Comparison of ENCODE assay signal across 18 cellular contexts in the genomic region with DNA sequence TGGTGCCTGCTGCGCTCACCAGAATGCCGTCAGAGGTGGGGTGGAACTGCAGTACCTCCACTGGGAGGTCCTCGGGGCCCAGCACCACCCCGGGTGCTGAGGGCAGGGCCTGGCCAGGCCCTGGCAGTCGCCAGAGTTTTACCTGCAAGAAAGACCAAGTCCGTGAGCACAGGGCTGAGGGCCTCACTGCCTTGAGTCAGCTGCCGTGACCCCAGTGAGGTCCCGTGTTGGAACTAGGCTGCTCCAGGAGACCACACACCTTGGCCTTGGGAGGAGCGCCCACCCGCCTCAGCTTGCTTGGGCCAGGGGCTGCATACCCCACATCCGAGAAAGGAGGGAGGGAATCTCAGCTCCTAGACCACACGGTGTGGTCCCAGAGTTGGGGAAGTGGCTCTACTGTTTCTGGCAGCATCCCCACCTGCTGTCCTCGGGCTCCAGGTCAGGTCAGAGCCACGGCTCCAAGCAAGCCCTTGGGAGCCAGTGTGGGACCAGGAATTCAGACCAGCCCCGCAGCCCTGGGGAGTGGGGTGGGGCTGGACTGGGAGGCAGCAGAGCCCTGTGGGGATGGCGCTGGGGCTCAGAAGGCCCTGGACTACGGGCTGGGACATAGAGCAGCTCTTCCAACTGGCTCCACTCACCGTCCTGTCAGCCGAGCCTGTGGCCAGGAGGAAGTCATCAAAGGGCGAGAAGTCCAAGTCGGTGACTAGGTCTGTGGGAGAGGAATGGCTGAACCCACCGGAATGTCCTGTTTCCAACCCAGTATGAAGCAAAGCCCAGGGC. TPM values are rescaled to one million over a fixed set of nuclear protein-coding genes. Genes with fewer than 3 reads are reported as not detected.
DNase-seq lines count a peak whose midpoint lies in the region; TF ChIP-seq lines count a peak whose summit lies in the region.
"Had no signal": no experiment of that assay in that cellular context is flagged by ENCODE, and none has a peak within 500 bp of the region (broad histone marks: within the 10 kb centered on the region; RNA-seq: fewer than 3 reads in every experiment).

No MANE protein-coding gene starts in this region.

- H3K9ac ChIP-seq in colonic mucosa (ENCODE audit: low read depth in 2 of 2, low read length in 2 of 2): no peak overlapping the region
- H3K9ac ChIP-seq: SK-N-SH had no signal

- H3K9me3 Mint-ChIP-seq in chondrocyte (ENCODE audit: low read depth): no peaks in the 10 kb centered on the region
- no peaks in the 10 kb centered on the region for H3K9me3 Mint-ChIP-seq in Caco-2 (ENCODE audit: unreplicated experiment)
- H3K9me3 Mint-ChIP-seq: activated naive CD8-positive, alpha-beta T cell treated with anti-CD3 and anti-CD28 coated beads, Interleukin-2, amount 50 U/mL, for 24 hours; neural crest cell; stimulated activated effector memory CD8-positive, alpha-beta T cell treated with anti-CD3 and anti-CD28 coated beads, Interleukin-12 subunit alpha, Interleukin-12 subunit beta, amount 100 ng/mL, for 72 hours had no signal

- H3K27me3 Mint-ChIP-seq in chondrocyte (ENCODE audit: low read depth): no peaks in the 10 kb centered on the region
- H3K27me3 Mint-ChIP-seq in Caco-2 (ENCODE audit: insufficient read depth, unreplicated experiment): no peaks in the 10 kb centered on the region
- H3K27me3 Mint-ChIP-seq: activated naive CD8-positive, alpha-beta T cell treated with anti-CD3 and anti-CD28 coated beads, Interleukin-2, amount 50 U/mL, for 24 hours had no signal

- H3K27ac Mint-ChIP-seq in chondrocyte (ENCODE audit: unreplicated experiment): no peak overlapping the region
- H3K27ac Mint-ChIP-seq in Caco-2 (ENCODE audit: unreplicated experiment): no peak overlapping the region
- H3K27ac Mint-ChIP-seq: activated naive CD8-positive, alpha-beta T cell treated with anti-CD3 and anti-CD28 coated beads, Interleukin-2, amount 50 U/mL, for 24 hours had no signal

- H3K9me3 ChIP-seq in AG04450 (ENCODE audit: control insufficient read depth, insufficient read depth, low read length): no peaks in the 10 kb centered on the region
- H3K9me3 ChIP-seq in Caco-2: no peaks in the 10 kb centered on the region
- H3K9me3 ChIP-seq in colonic mucosa: no peaks in the 10 kb centered on the region
- H3K9me3 ChIP-seq: SK-N-SH had no signal

- H3K4me1 Mint-ChIP-seq in chondrocyte (ENCODE audit: low read depth) (peaks cover 10% of the 10 kb centered on the region), Caco-2 (ENCODE audit: low read depth, unreplicated experiment) (no peaks in the 10 kb centered on the region)

- DNase-seq in AG04450 (ENCODE audit: low read depth, low spot score) (peak; percentile 43), H7 (peak; percentile 47), chondrocyte (ENCODE audit: low spot score) (peak; percentile 88), hepatic stellate cell (ENCODE audit: low spot score) (peak; percentile 91), Caco-2 (no peak), islet precursor cell (no peak), SK-N-DZ (ENCODE audit: low spot score) (no peak), colonic mucosa (no peak)
- DNase-seq: activated naive CD8-positive, alpha-beta T cell treated with anti-CD3 and anti-CD28 coated beads, Interleukin-2, amount 50 U/mL, for 24 hours; Calu3; hypothalamus; NCI-H1417; NCI-H526 treated with DMSO at 0.1 percent for 48 hours; SK-N-SH; T-helper 9 cell had no signal

- H3K4me1 ChIP-seq in Caco-2 (no peaks in the 10 kb centered on the region), colonic mucosa (no peaks in the 10 kb centered on the region)

- H3K27ac ChIP-seq in AG04450 (ENCODE audit: low read depth, low read length) (peak overlapping the region; percentile 39), colonic mucosa (no peak overlapping the region)

- H3K4me3 ChIP-seq in AG04450 (ENCODE audit: low read depth, low read length): no peak overlapping the region
- H3K4me3 ChIP-seq in H7 (ENCODE audit: insufficient read depth, low read depth, low read length): no peak overlapping the region
- no peak overlapping the region for H3K4me3 ChIP-seq in Caco-2 (ENCODE audit: low read depth, low read length)
- H3K4me3 ChIP-seq in colonic mucosa: no peak overlapping the region

- no peak for TF ChIP-seq CTCF in AG04450 (IDR thresholded peaks at IDR 0.05; ENCODE audit: low read depth, low read length)
- no peak for TF ChIP-seq CTCF in chondrocyte (IDR thresholded peaks at IDR 0.05)
- no peak for TF ChIP-seq CTCF in Caco-2 (IDR thresholded peaks at IDR 0.05; ENCODE audit: insufficient read depth in 1 of 2, low read depth in 1 of 2, low read length in 1 of 2, severe bottlenecking in 1 of 2, unreplicated experiment in 1 of 2)
- TF ChIP-seq CTCF in colonic mucosa (IDR thresholded peaks at IDR 0.05): no peak

- H3K27me3 ChIP-seq in AG04450 (ENCODE audit: control insufficient read depth, insufficient read depth, low read length) (no peaks in the 10 kb centered on the region), H7 (ENCODE audit: control insufficient read depth, insufficient read depth, low read length) (no peaks in the 10 kb centered on the region), Caco-2 (replicated peaks; ENCODE audit: control insufficient read depth, insufficient read depth, low read length) (no peaks in the 10 kb centered on the region), colonic mucosa (no peaks in the 10 kb centered on the region)

- intact Hi-C loops in Caco-2 (cut with micrococcal nuclease; ENCODE audit: unreplicated experiment): no loop called here
- intact Hi-C loops in colonic mucosa (cut with DNase I): no loop called here

- POLR2A ChIA-PET in AG04450 (lab: Yijun Ruan, JAX): interaction anchor here (0.6 kb wide), 1 partner anchor 28 kb away, joined by 4 read pairs; no protein-coding TSS in a partner anchor
- POLR2A ChIA-PET in Caco-2 (lab: Charles Lee): no interaction called here

- CTCF ChIA-PET in AG04450 (lab: Charles Lee): no interaction called here
- CTCF ChIA-PET in Caco-2 (lab: Charles Lee): no interaction called here

- H3K36me3 ChIP-seq in H7 (replicated peaks; ENCODE audit: control insufficient read depth, insufficient read depth, low read length) (peaks cover 4% of the 10 kb centered on the region), Caco-2 (ENCODE audit: control insufficient read depth, insufficient read depth, low read length) (no peaks in the 10 kb centered on the region), colonic mucosa (no peaks in the 10 kb centered on the region)

- no TSS peak for BruUV-seq in Caco-2 (replicated peaks; lab: Mats Ljungman, UMichigan)

- H3K4me3 Mint-ChIP-seq in chondrocyte (ENCODE audit: unreplicated experiment) (no peak overlapping the region), Caco-2 (ENCODE audit: unreplicated experiment) (no peak overlapping the region)
- H3K4me3 Mint-ChIP-seq: activated naive CD8-positive, alpha-beta T cell treated with anti-CD3 and anti-CD28 coated beads, Interleukin-2, amount 50 U/mL, for 24 hours; neural crest cell; stimulated activated effector memory CD8-positive, alpha-beta T cell treated with anti-CD3 and anti-CD28 coated beads, Interleukin-12 subunit alpha, Interleukin-12 subunit beta, amount 100 ng/mL, for 72 hours had no signal

- peaks cover 5% of the 10 kb centered on the region for H3K36me3 Mint-ChIP-seq in chondrocyte (ENCODE audit: low read depth)
- peaks cover 8% of the 10 kb centered on the region for H3K36me3 Mint-ChIP-seq in Caco-2 (ENCODE audit: insufficient read depth, unreplicated experiment)

RNA-seq across cellular contexts. Expression of a gene that starts 8.7 kb away (rescaled TPM):
- polyA plus RNA-seq in AG04450 (2011; rRNA removed): 7.0 TPM in 2 replicates
- 14.9 and 17.5 TPM in 2 replicates for polyA minus RNA-seq in AG04450 (2011; rRNA and poly(A)+ RNA removed)
- total RNA-seq in H7 (2014; rRNA removed; shearing (Covaris generic)): 37.9 and 45.5 TPM in 2 replicates
- 18.8 to 26.0 TPM (median 24.6 TPM) in 3 replicates for total RNA-seq in chondrocyte
- 23.1 and 33.4 TPM in 2 replicates for total RNA-seq in Caco-2 (2022)
- polyA plus RNA-seq in SK-N-DZ (2014; cell fraction: cytosol; rRNA removed): 39.0 and 46.4 TPM in 2 replicates
- 187 and 190 TPM in 2 replicates for polyA plus RNA-seq in SK-N-DZ (2014; cell fraction: nucleus; rRNA removed)
- total RNA-seq in colonic mucosa: 10 to 100 TPM; 37.2 to 55.9 TPM

RNA-seq across cellular contexts. Expression of a gene that starts 17.9 kb away (rescaled TPM):
- polyA plus RNA-seq in AG04450 (2011; rRNA removed): 32.1 and 32.8 TPM in 2 replicates
- polyA minus RNA-seq in AG04450 (2011; rRNA and poly(A)+ RNA removed): 30.9 and 31.1 TPM in 2 replicates
- total RNA-seq in H7 (2014; rRNA removed; shearing (Covaris generic)): 85.5 and 87.8 TPM in 2 replicates
- total RNA-seq in chondrocyte (27.5 to 28.0 TPM (median 27.8 TPM) in 3 replicates), Caco-2 (2022) (77.1 and 79.6 TPM in 2 replicates), colonic mucosa (10 to 100 TPM; 48.3 to 76.1 TPM)
- 83.8 and 85.3 TPM in 2 replicates for polyA plus RNA-seq in SK-N-DZ (2014; cell fraction: cytosol; rRNA removed)
- 87.2 and 90.3 TPM in 2 replicates for polyA plus RNA-seq in SK-N-DZ (2014; cell fraction: nucleus; rRNA removed)

RNA-seq across cellular contexts. Expression of a gene that starts 36.1 kb away (rescaled TPM):
- 19.1 and 27.8 TPM in 2 replicates for polyA plus RNA-seq in AG04450 (2011; rRNA removed)
- 11.2 and 13.0 TPM in 2 replicates for polyA minus RNA-seq in AG04450 (2011; rRNA and poly(A)+ RNA removed)
- total RNA-seq in H7 (2014; rRNA removed; shearing (Covaris generic)): 3.7 and 4.6 TPM in 2 replicates
- 79.7 to 82.0 TPM (median 81.8 TPM) in 3 replicates for total RNA-seq in chondrocyte
- total RNA-seq in Caco-2 (2022): 2.7 and 2.8 TPM in 2 replicates
- 7.4 and 7.9 TPM in 2 replicates for polyA plus RNA-seq in SK-N-DZ (2014; cell fraction: cytosol; rRNA removed)
- 3.4 and 4.9 TPM in 2 replicates for polyA plus RNA-seq in SK-N-DZ (2014; cell fraction: nucleus; rRNA removed)
- 1 to 10 TPM; 2.7 to 4.1 TPM for total RNA-seq in colonic mucosa
- total RNA-seq: OCI-LY7 had no signal

RNA-seq across cellular contexts. Expression of a gene that starts 56.6 kb away (rescaled TPM):
- polyA plus RNA-seq in AG04450 (2011; rRNA removed): 18.4 and 23.8 TPM in 2 replicates
- polyA minus RNA-seq in AG04450 (2011; rRNA and poly(A)+ RNA removed): 5.6 and 8.6 TPM in 2 replicates
- 92.3 and 115 TPM in 2 replicates for total RNA-seq in H7 (2014; rRNA removed; shearing (Covaris generic))
- 21.6 to 24.4 TPM (median 22.4 TPM) in 3 replicates for total RNA-seq in chondrocyte
- total RNA-seq in Caco-2 (2022): 74.1 and 76.5 TPM in 2 replicates
- polyA plus RNA-seq in SK-N-DZ (2014; cell fraction: cytosol; rRNA removed): 187 and 191 TPM in 2 replicates
- polyA plus RNA-seq in SK-N-DZ (2014; cell fraction: nucleus; rRNA removed): 181 and 215 TPM in 2 replicates
- total RNA-seq in colonic mucosa: 10 to 100 TPM; 28.2 to 43.6 TPM

Comparison
In these comparisons a context has a peak if more than half of its experiments do, and no peak if none do; other contexts are left out.
1. DNase-seq: peak in AG04450 (single experiment), H7 (single experiment), chondrocyte (single experiment) and hepatic stellate cell (single experiment); none in Caco-2 (0 of 2), islet precursor cell (single experiment), SK-N-DZ (single experiment) and colonic mucosa (single experiment).
2. RNA of a gene that starts 36.1 kb away (total RNA-seq): 79.7 to 82.0 TPM in chondrocyte; 3.7 to 4.6 TPM in H7, 2.7 to 4.1 TPM in colonic mucosa and 2.7 to 2.8 TPM in Caco-2; every median in the first group is over 10 times any median in the second.